In genomic region chr1:71351438-71351837, GRCh38 we compare ENCODE assay signal across 18 cellular contexts.
DNase-seq lines count a peak whose midpoint lies in the region; ATAC-seq and TF ChIP-seq lines count a peak whose summit lies in the region.
"Had no signal": no experiment of that assay in that cellular context is flagged by ENCODE, and none has a peak within 500 bp of the region (broad histone marks: within the 10 kb centered on the region; RNA-seq: fewer than 3 reads in every experiment).

No MANE protein-coding gene starts in this region.

- H3K4me3 Mint-ChIP-seq in activated CD4-positive, alpha-beta memory T cell treated with anti-CD3 and anti-CD28 coated beads for 36 hours: no peak overlapping the region
- H3K4me3 Mint-ChIP-seq in WTC11: no peak overlapping the region
- H3K4me3 Mint-ChIP-seq: immature natural killer cell, nephron had no signal

- H3K9me3 ChIP-seq in smooth muscle cell (replicated peaks; ENCODE audit: low read depth): no peaks in the 10 kb centered on the region

- CTCF ChIA-PET in RWPE1 (lab: Yijun Ruan, JAX) (interaction anchor here (0.6 kb wide), 1 partner anchor 16 kb away, joined by 3 read pairs; no protein-coding TSS in a partner anchor), WTC11 (lab: Charles Lee) (no interaction called here)
- CTCF ChIA-PET in activated CD4-positive, alpha-beta memory T cell treated with anti-CD3 and anti-CD28 coated beads for 36 hours (lab: Charles Lee): no interaction called here

- no peak overlapping the region for H3K4me3 ChIP-seq in fibroblast of mammary gland (ENCODE audit: control insufficient read depth, low read depth, low read length)
- H3K4me3 ChIP-seq in smooth muscle cell: no peak overlapping the region
- H3K4me3 ChIP-seq: cardiac muscle cell had no signal

- TF ChIP-seq CTCF in RWPE1 (conservative IDR thresholded peaks at IDR 0.05; ENCODE audit: low read depth) (no peak), fibroblast of mammary gland (conservative IDR thresholded peaks at IDR 0.05; ENCODE audit: control insufficient read depth, insufficient read depth, low read depth, low read length) (no peak), smooth muscle cell (IDR thresholded peaks at IDR 0.05; ENCODE audit: borderline replicate concordance, insufficient read depth, poor library complexity, severe bottlenecking) (no peak), WTC11 (IDR thresholded peaks at IDR 0.05) (no peak)

- peak overlapping the region; percentile 39 for H3K4me2 ChIP-seq in smooth muscle cell

- peaks cover 16% of the 10 kb centered on the region for H3K9me3 Mint-ChIP-seq in activated CD4-positive, alpha-beta memory T cell treated with anti-CD3 and anti-CD28 coated beads for 36 hours
- H3K9me3 Mint-ChIP-seq in WTC11: peaks cover 18% of the 10 kb centered on the region
- H3K9me3 Mint-ChIP-seq: nephron had no signal

- H2AFZ ChIP-seq in smooth muscle cell (ENCODE audit: low read depth): no peak overlapping the region

- H3K4me1 ChIP-seq in smooth muscle cell (ENCODE audit: low read depth): no peaks in the 10 kb centered on the region

- H3K27me3 ChIP-seq in smooth muscle cell (ENCODE audit: low read depth): no peaks in the 10 kb centered on the region
- H3K27me3 ChIP-seq: cardiac muscle cell had no signal

- H3K27ac Mint-ChIP-seq in activated CD4-positive, alpha-beta memory T cell treated with anti-CD3 and anti-CD28 coated beads for 36 hours: no peak overlapping the region
- no peak overlapping the region for H3K27ac Mint-ChIP-seq in WTC11
- H3K27ac Mint-ChIP-seq: immature natural killer cell, nephron had no signal

- H3F3A ChIP-seq in smooth muscle cell (ENCODE audit: low read depth): no peaks in the 10 kb centered on the region

- no peak for ATAC-seq in GM19395 (IDR thresholded peaks at IDR 0.05; ENCODE audit: unreplicated experiment)
- no peak for ATAC-seq in WTC11

- 88% methylated on average over 1 of the region's 1 CpG for WGBS in smooth muscle cell (ENCODE audit: low lambda C conversion rate)

- no peaks in the 10 kb centered on the region for H4K20me1 ChIP-seq in smooth muscle cell (ENCODE audit: low read depth)

- H3K36me3 ChIP-seq in smooth muscle cell (ENCODE audit: low read depth): no peaks in the 10 kb centered on the region
- H3K36me3 ChIP-seq: cardiac muscle cell had no signal

- POLR2A ChIA-PET in RWPE1 (lab: Yijun Ruan, JAX; ENCODE audit: low non-redundant PET) (no interaction called here), WTC11 (lab: Charles Lee) (no interaction called here)
- POLR2A ChIA-PET in activated CD4-positive, alpha-beta memory T cell treated with anti-CD3 and anti-CD28 coated beads for 36 hours (lab: Charles Lee): no interaction called here

- no peak overlapping the region for H3K27ac ChIP-seq in RWPE1
- no peak overlapping the region for H3K27ac ChIP-seq in smooth muscle cell (ENCODE audit: low read depth)
- H3K27ac ChIP-seq: cardiac muscle cell, HL-60 had no signal

- DNase-seq in GM04503 (ENCODE audit: low read depth): peak; percentile 19
- peak; percentile 6 for DNase-seq in RWPE1 (ENCODE audit: low spot score)
- peak; percentile 79 for DNase-seq in fibroblast of mammary gland (ENCODE audit: low read depth)
- no peak for DNase-seq in smooth muscle cell (lab: John Stamatoyannopoulos, UW; ENCODE audit: unreplicated experiment)
- DNase-seq in activated CD4-positive, alpha-beta memory T cell treated with anti-CD3 and anti-CD28 coated beads for 36 hours: no peak
- no peak for DNase-seq in WTC11 (ENCODE audit: low spot score)
- DNase-seq: activated CD4-positive, CD25-positive, alpha-beta regulatory T cell treated with anti-CD3 and anti-CD28 coated beads, Interleukin-2, amount 50 U/mL, for 72 hours; activated CD8-positive, alpha-beta memory T cell treated with anti-CD3 and anti-CD28 coated beads, Interleukin-2, amount 50 U/mL, for 4 hours; activated naive CD4-positive, alpha-beta T cell treated with Interleukin-2 at 50 U/mL for 16 hours; effector memory CD4-positive, alpha-beta T cell; immature natural killer cell; NCI-H1417 treated with DMSO at 0.1 percent for 48 hours; NCI-H2227 treated with DMSO at 0.1 percent for 48 hours; stimulated activated CD4-positive, alpha-beta T cell treated with anti-CD3 and anti-CD28 coated beads, Interleukin-2, amount 100 ng/mL, for 24 hours had no signal

- H3K79me2 ChIP-seq in smooth muscle cell (ENCODE audit: low read depth): no peaks in the 10 kb centered on the region

- H3K27me3 Mint-ChIP-seq in activated CD4-positive, alpha-beta memory T cell treated with anti-CD3 and anti-CD28 coated beads for 36 hours: no peaks in the 10 kb centered on the region
- H3K27me3 Mint-ChIP-seq in WTC11 (ENCODE audit: low read depth): no peaks in the 10 kb centered on the region; the same call in 1 of the 2 replicates

- H3K36me3 Mint-ChIP-seq in activated CD4-positive, alpha-beta memory T cell treated with anti-CD3 and anti-CD28 coated beads for 36 hours: no peaks in the 10 kb centered on the region
- no peaks in the 10 kb centered on the region for H3K36me3 Mint-ChIP-seq in WTC11

- H3K4me1 Mint-ChIP-seq in activated CD4-positive, alpha-beta memory T cell treated with anti-CD3 and anti-CD28 coated beads for 36 hours (ENCODE audit: low read depth): no peaks in the 10 kb centered on the region
- H3K4me1 Mint-ChIP-seq in WTC11: no peaks in the 10 kb centered on the region
- H3K4me1 Mint-ChIP-seq: immature natural killer cell, nephron had no signal

- no peak overlapping the region for H3K9ac ChIP-seq in smooth muscle cell (ENCODE audit: low read depth)

- intact Hi-C loops in activated CD4-positive, alpha-beta memory T cell treated with anti-CD3 and anti-CD28 coated beads for 36 hours (cut with micrococcal nuclease): no loop called here

TF ChIP-seq in WTC11, 78 proteins besides CTCF, POLR2A, EP300 and RAD21:
- TF ChIP-seq KAT7 (CRISPR knock-in tag; IDR thresholded peaks at IDR 0.05; ENCODE audit: borderline replicate concordance): no peak
- no peak for TF ChIP-seq GRHL2 (CRISPR knock-in tag; IDR thresholded peaks at IDR 0.05; ENCODE audit: insufficient replicate concordance, severe bottlenecking)
- TF ChIP-seq OVOL2 (CRISPR knock-in tag; IDR thresholded peaks at IDR 0.05; ENCODE audit: borderline replicate concordance): no peak
- no peak for TF ChIP-seq ELF4 (CRISPR knock-in tag; IDR thresholded peaks at IDR 0.05; ENCODE audit: low read depth)
- no peak for TF ChIP-seq SOX15 (CRISPR knock-in tag; IDR thresholded peaks at IDR 0.05)
- TF ChIP-seq USF1 (CRISPR knock-in tag; IDR thresholded peaks at IDR 0.05): no peak
- TF ChIP-seq ZNF512 (CRISPR knock-in tag; IDR thresholded peaks at IDR 0.05; ENCODE audit: borderline replicate concordance): no peak
- no peak for TF ChIP-seq ZNF416 (CRISPR knock-in tag; IDR thresholded peaks at IDR 0.05)

Comparison
In these comparisons a context has a peak if more than half of its experiments do, and no peak if none do; other contexts are left out.
1. DNase-seq: peak in GM04503 (single experiment), RWPE1 (single experiment) and fibroblast of mammary gland (single experiment); none in smooth muscle cell (single experiment), activated CD4-positive, alpha-beta memory T cell treated with anti-CD3 and anti-CD28 coated beads for 36 hours (single experiment) and WTC11 (single experiment).